Comparison of ENCODE assay signal across 16 cellular contexts in genomic region chr10:93715345-93715744, GRCh38. TPM values are rescaled to one million over a fixed set of nuclear protein-coding genes. Genes with fewer than 3 reads are reported as not detected.
DNase-seq lines count a peak whose midpoint lies in the region; ATAC-seq and TF ChIP-seq lines count a peak whose summit lies in the region.
"Had no signal": no experiment of that assay in that cellular context is flagged by ENCODE, and none has a peak within 500 bp of the region (broad histone marks: within the 10 kb centered on the region; RNA-seq: fewer than 3 reads in every experiment).

No MANE protein-coding gene starts in this region.

- ATAC-seq in GM18520 (IDR thresholded peaks at IDR 0.05; ENCODE audit: unreplicated experiment) = peak; percentile 86
- ATAC-seq in GM21390 (IDR thresholded peaks at IDR 0.05; ENCODE audit: unreplicated experiment) = peak; percentile 86
- ATAC-seq in HG02973 (IDR thresholded peaks at IDR 0.05; ENCODE audit: unreplicated experiment) = peak; percentile 94
- peak; percentile 87 for ATAC-seq in HG03575 (IDR thresholded peaks at IDR 0.05; ENCODE audit: extremely low read depth, insufficient number of reproducible peaks, low FRiP score, unreplicated experiment)

- H4K20me1 ChIP-seq in osteoblast (ENCODE audit: insufficient read depth, low read length) = no peaks in the 10 kb centered on the region

- H3K27me3 ChIP-seq in left ventricle myocardium inferior (ENCODE audit: low read depth) (peaks cover 38% of the 10 kb centered on the region), right atrium auricular region (no peaks in the 10 kb centered on the region), osteoblast (ENCODE audit: insufficient read depth, low read length) (no peaks in the 10 kb centered on the region)

- intact Hi-C loops in left ventricle myocardium inferior (cut with micrococcal nuclease) = no loop called here

- no peak overlapping the region for H3K4me3 ChIP-seq in left ventricle myocardium inferior
- no peak overlapping the region for H3K4me3 ChIP-seq in right atrium auricular region
- H3K4me3 ChIP-seq in osteoblast (ENCODE audit: insufficient read depth, low read length) = no peak overlapping the region
- H3K4me3 ChIP-seq: PC-9 had no signal

- DNase-seq in left ventricle myocardium inferior = no peak
- no peak for DNase-seq in right atrium auricular region (ENCODE audit: low spot score)
- DNase-seq in osteoblast (ENCODE audit: insufficient read length, low spot score, missing footprints) = no peak
- no peak for DNase-seq in DMS114 treated with DMSO at 0.1 percent for 48 hours (lab: John Stamatoyannopoulos, UW; ENCODE audit: unreplicated experiment)
- DNase-seq: CD4-positive, CD25-positive, alpha-beta regulatory T cell; hypothalamus; mesendoderm; NCI-H187 treated with DMSO at 0.1 percent for 48 hours; PC-9; posterior cingulate gyrus; stimulated activated CD4-positive, alpha-beta T cell treated with anti-CD3 and anti-CD28 coated beads, Interleukin-4, amount 100 ng/mL, for 4 hours; T-helper 9 cell had no signal

- H3K79me2 ChIP-seq in osteoblast (ENCODE audit: insufficient read depth, low read length) = no peaks in the 10 kb centered on the region

- H3K4me2 ChIP-seq in osteoblast (ENCODE audit: insufficient read depth, low read length) = no peak overlapping the region
- H3K4me2 ChIP-seq: PC-9 had no signal

- TF ChIP-seq CTCF in left ventricle myocardium inferior (IDR thresholded peaks at IDR 0.05; ENCODE audit: borderline replicate concordance) = no peak
- TF ChIP-seq CTCF in right atrium auricular region (IDR thresholded peaks at IDR 0.05) = no peak
- no peak for TF ChIP-seq CTCF in osteoblast (IDR thresholded peaks at IDR 0.05; ENCODE audit: extremely low read depth, low read depth, low read length)

- H2AFZ ChIP-seq in osteoblast (ENCODE audit: low read length) = no peak overlapping the region
- H2AFZ ChIP-seq: PC-9 had no signal

- H3K4me1 ChIP-seq in left ventricle myocardium inferior = no peaks in the 10 kb centered on the region
- H3K4me1 ChIP-seq in right atrium auricular region = no peaks in the 10 kb centered on the region
- H3K4me1 ChIP-seq in osteoblast (ENCODE audit: insufficient read depth, low read length) = peaks cover 5% of the 10 kb centered on the region

- H3K36me3 ChIP-seq in left ventricle myocardium inferior = no peaks in the 10 kb centered on the region
- H3K36me3 ChIP-seq in right atrium auricular region = no peaks in the 10 kb centered on the region
- no peaks in the 10 kb centered on the region for H3K36me3 ChIP-seq in osteoblast (ENCODE audit: insufficient read depth, low read length)

- H3K9me3 ChIP-seq in left ventricle myocardium inferior (replicated peaks) (no peaks in the 10 kb centered on the region), right atrium auricular region (no peaks in the 10 kb centered on the region), osteoblast (ENCODE audit: low read depth, low read length) (no peaks in the 10 kb centered on the region)

- H3K27ac ChIP-seq in left ventricle myocardium inferior (replicated peaks) (no peak overlapping the region), right atrium auricular region (no peak overlapping the region), osteoblast (ENCODE audit: low read depth, low read length) (no peak overlapping the region)
- H3K27ac ChIP-seq: PC-9 had no signal

RNA-seq across cellular contexts. Expression of gene FRA10AC1, which starts 13.0 kb away (rescaled TPM):
- total RNA-seq in left ventricle myocardium inferior (14.4 TPM), right atrium auricular region (1 to 10 TPM; 8.0 to 9.2 TPM), osteoblast (8.7 and 28.3 TPM in 2 replicates)

RNA-seq across cellular contexts. Expression of gene LGI1, which starts 42.4 kb away (rescaled TPM):
- total RNA-seq in left ventricle myocardium inferior = not detected
- total RNA-seq in right atrium auricular region = under 1 TPM in 1 of 2 donors, not detected in 1; 0.44 TPM
- total RNA-seq in osteoblast = 0.29 TPM in 1 of 2 replicates, not detected in the other
- total RNA-seq: CD4-positive, CD25-positive, alpha-beta regulatory T cell; PC-9 had no signal
